22 cellular contexts compared by ENCODE assay signal in the genomic region with DNA sequence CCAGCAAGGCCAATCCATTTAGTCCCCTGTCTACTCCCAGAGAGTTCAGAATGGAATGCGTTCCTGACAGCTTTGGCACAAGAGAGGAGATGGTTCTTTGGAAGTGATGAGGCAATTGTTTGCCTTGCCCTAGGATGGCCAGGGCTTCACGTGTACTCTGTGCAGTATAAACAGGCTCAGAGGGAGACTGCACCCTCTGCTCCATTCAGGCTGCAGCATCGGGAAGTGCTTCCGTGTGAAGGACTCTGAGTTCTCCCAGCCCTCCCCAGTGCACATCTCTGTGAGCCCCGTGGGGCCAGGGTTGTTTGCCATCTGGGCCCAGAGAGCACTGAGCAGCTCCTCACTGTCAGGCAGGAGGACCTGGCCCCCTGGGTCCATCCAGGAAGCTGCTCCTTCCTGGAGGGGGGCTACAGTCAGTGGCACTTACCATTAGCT.
"Had no signal": no experiment of that assay in that cellular context is flagged by ENCODE, and none has a peak within 500 bp of the region (broad histone marks: within the 10 kb centered on the region; RNA-seq: fewer than 3 reads in every experiment).

No MANE protein-coding gene starts in this region.

- H3K36me3 ChIP-seq: colonic mucosa, thyroid gland had no signal

- H3K27me3 ChIP-seq: body of pancreas, colonic mucosa, foreskin keratinocyte, thyroid gland had no signal

- H3K4me1 ChIP-seq: body of pancreas, colonic mucosa, foreskin keratinocyte had no signal

- H3K4me3 Mint-ChIP-seq: activated CD4-positive, alpha-beta T cell treated with anti-CD3 and anti-CD28 coated beads, Interleukin-2, amount 10 ng/mL, durations not matched to agents 7 days and 5 days; activated naive CD8-positive, alpha-beta T cell treated with anti-CD3 and anti-CD28 coated beads for 36 hours; endodermal cell; nephron progenitor cell had no signal

- H3K27ac Mint-ChIP-seq: activated CD4-positive, alpha-beta T cell treated with anti-CD3 and anti-CD28 coated beads, Interleukin-2, amount 10 ng/mL, durations not matched to agents 7 days and 5 days; activated naive CD8-positive, alpha-beta T cell treated with anti-CD3 and anti-CD28 coated beads for 36 hours; endodermal cell had no signal

- H3K27ac ChIP-seq: body of pancreas, colonic mucosa, epithelial cell of prostate, foreskin keratinocyte, thyroid gland had no signal

- H3K9me3 ChIP-seq: body of pancreas, colonic mucosa, thyroid gland had no signal

- H3K4me3 ChIP-seq: body of pancreas, colonic mucosa, thyroid gland had no signal

- DNase-seq: activated CD4-positive, alpha-beta T cell treated with anti-CD3 and anti-CD28 coated beads, Interleukin-2, amount 10 ng/mL, durations not matched to agents 7 days and 5 days; activated naive CD4-positive, alpha-beta T cell; activated naive CD8-positive, alpha-beta T cell treated with anti-CD3 and anti-CD28 coated beads for 36 hours; amniotic stem cell; body of pancreas; central memory CD4-positive, alpha-beta T cell; colonic mucosa; endodermal cell; foreskin keratinocyte; hippocampal formation; islet precursor cell; midbrain; nephron progenitor cell; nucleus accumbens; stimulated activated CD4-positive, alpha-beta T cell treated with anti-CD3 and anti-CD28 coated beads, Interleukin-12 subunit alpha, Interleukin-12 subunit beta, amount 100 ng/mL, for 4 hours; stimulated activated CD4-positive, alpha-beta T cell treated with anti-CD3 and anti-CD28 coated beads, Interleukin-1b, Interleukin-23, amount 100 ng/mL, for 48 hours; stimulated activated CD8-positive, alpha-beta memory T cell treated with anti-CD3 and anti-CD28 coated beads, Interleukin-4, amount 100 ng/mL, for 48 hours; stimulated activated naive CD4-positive, alpha-beta T cell treated with Interleukin-2 at 50 U/mL for 16 hours; T-helper 1 cell; T-helper 9 cell; thyroid gland had no signal

- H3K9me3 Mint-ChIP-seq: activated CD4-positive, alpha-beta T cell treated with anti-CD3 and anti-CD28 coated beads, Interleukin-2, amount 10 ng/mL, durations not matched to agents 7 days and 5 days; activated naive CD8-positive, alpha-beta T cell treated with anti-CD3 and anti-CD28 coated beads for 36 hours; endodermal cell; nephron progenitor cell had no signal

- ATAC-seq: body of pancreas, foreskin keratinocyte had no signal

- H3K36me3 Mint-ChIP-seq: activated naive CD8-positive, alpha-beta T cell treated with anti-CD3 and anti-CD28 coated beads for 36 hours had no signal
